In genomic region chr18:72544092-72544886, GRCh38 we compare ENCODE assay signal across 7 cellular contexts. TPM values are rescaled to one million over a fixed set of nuclear protein-coding genes. Genes with fewer than 3 reads are reported as not detected.
DNase-seq lines count a peak whose midpoint lies in the region; ATAC-seq and TF ChIP-seq lines count a peak whose summit lies in the region.

Gene CBLN2 (minus strand): TSS chr18:72544342. CDS start chr18:72542160, 2,182 bp downstream.

- H3K27ac ChIP-seq in lung (ENCODE audit: low read depth in 1 of 2, low read length in 1 of 2), result no peak within 1 kb of the TSS

- peaks cover 0 to 4% of the 10 kb centered on the region in 2 donors for H3K9me3 ChIP-seq in lung (ENCODE audit: control insufficient read depth in 2 of 2, insufficient read depth in 1 of 2, low read length in 1 of 2)

- DNase-seq in GM12864 (ENCODE audit: low read depth), result no peak
- peak; percentile 49 for DNase-seq in HuH-7 (ENCODE audit: low spot score)
- DNase-seq in SHP77 treated with DMSO at 0.1 percent for 48 hours (lab: John Stamatoyannopoulos, UW), result peak; percentile 68
- no peak for DNase-seq in lung (ENCODE audit: low spot score)
- DNase-seq in superior temporal gyrus (ENCODE audit: extremely low spot score), result peak; percentile 79

- peaks cover 21% of the 10 kb centered on the region for H3K27me3 ChIP-seq in lung (ENCODE audit: control insufficient read depth, insufficient read depth)

- H3K4me3 ChIP-seq in GM12864 (ENCODE audit: low read depth, low read length) (no peak within 1 kb of the TSS), lung (no peak within 1 kb of the TSS)

- H3K4me1 Mint-ChIP-seq in dendritic cell treated with granulocyte-macrophage colony-stimulating factor and Interleukin-4, amounts not matched to agents 40 ng/mL and 50 ng/mL, for 4 days (ENCODE audit: low read depth), result peaks cover 14% of the 10 kb centered on the region

- peaks cover 0 to 4% of the 10 kb centered on the region in 2 donors for H3K4me1 ChIP-seq in lung (ENCODE audit: control insufficient read depth in 2 of 2, insufficient read depth in 2 of 2, low read length in 2 of 2)

- H3K27me3 Mint-ChIP-seq in dendritic cell treated with granulocyte-macrophage colony-stimulating factor and Interleukin-4, amounts not matched to agents 40 ng/mL and 50 ng/mL, for 4 days, result peaks cover 52% of the 10 kb centered on the region

- intact Hi-C loops in dendritic cell treated with granulocyte-macrophage colony-stimulating factor and Interleukin-4, amounts not matched to agents 40 ng/mL and 50 ng/mL, for 4 days (cut with micrococcal nuclease), result loop anchor here (5.0 kb wide), 1 partner anchor 1612 kb away; no protein-coding TSS in a partner anchor

- WGBS in lung, 2 donors, result 3% methylated on average over 44 of the region's 44 CpGs

- H3K36me3 ChIP-seq in lung (ENCODE audit: control insufficient read depth in 2 of 2, insufficient read depth in 2 of 2, low read length in 2 of 2), result no peaks in the 10 kb centered on the region

- no peak within 1 kb of the TSS for H3K27ac Mint-ChIP-seq in dendritic cell treated with granulocyte-macrophage colony-stimulating factor and Interleukin-4, amounts not matched to agents 40 ng/mL and 50 ng/mL, for 4 days

- no peaks in the 10 kb centered on the region for H3K36me3 Mint-ChIP-seq in dendritic cell treated with granulocyte-macrophage colony-stimulating factor and Interleukin-4, amounts not matched to agents 40 ng/mL and 50 ng/mL, for 4 days (ENCODE audit: low read depth)

- TF ChIP-seq CTCF in GM12864 (IDR thresholded peaks at IDR 0.05; ENCODE audit: low read depth, low read length, missing control alignments) (peak; percentile 54), lung (IDR thresholded peaks at IDR 0.05; ENCODE audit: control extremely low read depth, extremely low read depth) (peak; percentile 31)

- H3K9me3 Mint-ChIP-seq in dendritic cell treated with granulocyte-macrophage colony-stimulating factor and Interleukin-4, amounts not matched to agents 40 ng/mL and 50 ng/mL, for 4 days, result no peaks in the 10 kb centered on the region

- ATAC-seq in GM21576 (IDR thresholded peaks at IDR 0.05; ENCODE audit: unreplicated experiment), result peak; percentile 82
- ATAC-seq in lung (ENCODE audit: insufficient read depth, low FRiP score), result no peak

- H3K4me3 Mint-ChIP-seq in dendritic cell treated with granulocyte-macrophage colony-stimulating factor and Interleukin-4, amounts not matched to agents 40 ng/mL and 50 ng/mL, for 4 days, result peak within 1 kb of the TSS; percentile 4

RNA-seq across cellular contexts. Expression of gene CBLN2, which starts in this region (rescaled TPM):
- total RNA-seq in lung, result under 1 TPM in 1 of 2 donors, not detected in 1; 1.00 TPM
- not detected for polyA plus RNA-seq in lung

Comparison
In these comparisons a context has a peak if more than half of its experiments do, and no peak if none do; other contexts are left out.
1. DNase-seq: peak in HuH-7 (single experiment), SHP77 treated with DMSO at 0.1 percent for 48 hours (single experiment) and superior temporal gyrus (single experiment); none in GM12864 (single experiment) and lung (single experiment).